In the genomic region with DNA sequence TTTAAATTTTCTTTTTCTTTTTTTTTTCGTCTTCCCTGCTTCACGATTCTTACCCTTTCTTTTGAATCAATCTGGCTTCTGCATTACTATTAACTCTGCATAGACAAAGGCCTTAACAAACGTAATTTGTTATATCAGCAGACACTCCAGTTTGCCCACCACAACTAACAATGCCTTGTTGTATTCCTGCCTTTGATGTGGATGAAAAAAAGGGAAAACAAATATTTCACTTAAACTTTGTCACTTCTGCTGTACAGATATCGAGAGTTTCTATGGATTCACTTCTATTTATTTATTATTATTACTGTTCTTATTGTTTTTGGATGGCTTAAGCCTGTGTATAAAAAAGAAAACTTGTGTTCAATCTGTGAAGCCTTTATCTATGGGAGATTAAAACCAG, we compare ENCODE assay signal across 38 cellular contexts.
"Had no signal": no experiment of that assay in that cellular context is flagged by ENCODE, and none has a peak within 500 bp of the region (broad histone marks: within the 10 kb centered on the region; RNA-seq: fewer than 3 reads in every experiment).

No MANE protein-coding gene starts in this region.

- H3K27me3 Mint-ChIP-seq: activated naive CD4-positive, alpha-beta T cell treated with anti-CD3 and anti-CD28 coated beads, Interleukin-2, amount 10 ng/mL, durations not matched to agents 7 days and 5 days; activated naive CD8-positive, alpha-beta T cell; activated naive CD8-positive, alpha-beta T cell treated with anti-CD3 and anti-CD28 coated beads for 36 hours; activated naive CD8-positive, alpha-beta T cell treated with anti-CD3 and anti-CD28 coated beads, Interleukin-2, amount 50 U/mL, for 24 hours; activated T-cell treated with anti-CD3 and anti-CD28 coated beads, Interleukin-2, amount 50 U/mL, for 24 hours had no signal

- H3K27me3 ChIP-seq: adrenal gland, ascending aorta, body of pancreas, brain microvascular endothelial cell, breast epithelium had no signal

- ATAC-seq: activated naive CD4-positive, alpha-beta T cell treated with anti-CD3 and anti-CD28 coated beads, Interleukin-2, amount 50 U/mL, for 72 hours; activated naive CD8-positive, alpha-beta T cell treated with anti-CD3 and anti-CD28 coated beads, Interleukin-2, amount 50 U/mL, for 24 hours; activated T-cell treated with anti-CD3 and anti-CD28 coated beads, Interleukin-2, amount 50 U/mL, for 4 hours; activated T-cell treated with anti-CD3 and anti-CD28 coated beads, Interleukin-2, amount 50 U/mL, for 72 hours; activated T-helper 17 cell treated with anti-CD3 and anti-CD28 coated beads, Interleukin-2, amount 50 U/mL, for 72 hours; body of pancreas had no signal

- H3K4me1 Mint-ChIP-seq: activated naive CD4-positive, alpha-beta T cell treated with anti-CD3 and anti-CD28 coated beads, Interleukin-2, amount 10 ng/mL, durations not matched to agents 7 days and 5 days; activated naive CD4-positive, alpha-beta T cell treated with anti-CD3 and anti-CD28 coated beads, Interleukin-2, amount 50 U/mL, for 24 hours; activated naive CD8-positive, alpha-beta T cell treated with anti-CD3 and anti-CD28 coated beads for 36 hours; activated naive CD8-positive, alpha-beta T cell treated with anti-CD3 and anti-CD28 coated beads, Interleukin-2, amount 10 ng/mL, durations not matched to agents 7 days and 5 days; activated naive CD8-positive, alpha-beta T cell treated with anti-CD3 and anti-CD28 coated beads, Interleukin-2, amount 50 U/mL, for 24 hours; activated T-helper 17 cell treated with anti-CD3 and anti-CD28 coated beads, Interleukin-2, amount 50 U/mL, for 72 hours; central memory CD8-positive, alpha-beta T cell had no signal

- H3K9me3 ChIP-seq: adrenal gland, ascending aorta, body of pancreas, breast epithelium had no signal

- H3K9me3 Mint-ChIP-seq: activated naive CD4-positive, alpha-beta T cell treated with anti-CD3 and anti-CD28 coated beads for 36 hours; activated naive CD4-positive, alpha-beta T cell treated with anti-CD3 and anti-CD28 coated beads, Interleukin-2, amount 10 ng/mL, durations not matched to agents 7 days and 5 days; activated naive CD4-positive, alpha-beta T cell treated with anti-CD3 and anti-CD28 coated beads, Interleukin-2, amount 50 U/mL, for 24 hours; activated naive CD4-positive, alpha-beta T cell treated with anti-CD3 and anti-CD28 coated beads, Interleukin-2, amount 50 U/mL, for 72 hours; activated naive CD8-positive, alpha-beta T cell treated with anti-CD3 and anti-CD28 coated beads for 36 hours; activated naive CD8-positive, alpha-beta T cell treated with anti-CD3 and anti-CD28 coated beads, Interleukin-2, amount 10 ng/mL, durations not matched to agents 7 days and 5 days; activated naive CD8-positive, alpha-beta T cell treated with anti-CD3 and anti-CD28 coated beads, Interleukin-2, amount 50 U/mL, for 24 hours; activated T-cell treated with anti-CD3 and anti-CD28 coated beads, Interleukin-2, amount 50 U/mL, for 24 hours; activated T-cell treated with anti-CD3 and anti-CD28 coated beads, Interleukin-2, amount 50 U/mL, for 4 hours; activated T-cell treated with anti-CD3 and anti-CD28 coated beads, Interleukin-2, amount 50 U/mL, for 72 hours; activated T-helper 1 cell treated with anti-CD3 and anti-CD28 coated beads, Interleukin-12 subunit alpha, Interleukin-12 subunit beta, Interleukin-2, Interleukin-4 antibody, amounts not matched to agents 30 ng/mL and 10 ng/mL and 1 ng/mL, durations not matched to agents 14 hours and 24 hours and 36 hours; activated T-helper 17 cell treated with anti-CD3 and anti-CD28 coated beads, Interleukin-2, amount 50 U/mL, for 72 hours; activated T-helper 2 cell treated with anti-CD3 and anti-CD28 coated beads, Interferon-gamma antibody, Interleukin-2, Interleukin-4, amounts not matched to agents 10 μg/mL and 5 μg/mL and 100 μg/mL, durations not matched to agents 14 hours and 24 hours and 36 hours; brain had no signal

- H3K36me3 Mint-ChIP-seq: activated naive CD4-positive, alpha-beta T cell treated with anti-CD3 and anti-CD28 coated beads, Interleukin-2, amount 10 ng/mL, durations not matched to agents 7 days and 5 days; activated naive CD4-positive, alpha-beta T cell treated with anti-CD3 and anti-CD28 coated beads, Interleukin-2, amount 50 U/mL, for 24 hours; activated naive CD4-positive, alpha-beta T cell treated with anti-CD3 and anti-CD28 coated beads, Interleukin-2, amount 50 U/mL, for 72 hours; activated naive CD8-positive, alpha-beta T cell; activated naive CD8-positive, alpha-beta T cell treated with anti-CD3 and anti-CD28 coated beads for 36 hours; activated naive CD8-positive, alpha-beta T cell treated with anti-CD3 and anti-CD28 coated beads, Interleukin-2, amount 10 ng/mL, durations not matched to agents 7 days and 5 days had no signal

- H3K4me3 Mint-ChIP-seq: activated naive CD4-positive, alpha-beta T cell treated with anti-CD3 and anti-CD28 coated beads for 36 hours; activated naive CD4-positive, alpha-beta T cell treated with anti-CD3 and anti-CD28 coated beads, Interleukin-2, amount 10 ng/mL, durations not matched to agents 7 days and 5 days; activated naive CD4-positive, alpha-beta T cell treated with anti-CD3 and anti-CD28 coated beads, Interleukin-2, amount 50 U/mL, for 24 hours; activated naive CD8-positive, alpha-beta T cell; activated naive CD8-positive, alpha-beta T cell treated with anti-CD3 and anti-CD28 coated beads for 36 hours; activated naive CD8-positive, alpha-beta T cell treated with anti-CD3 and anti-CD28 coated beads, Interleukin-2, amount 10 ng/mL, durations not matched to agents 7 days and 5 days; activated naive CD8-positive, alpha-beta T cell treated with anti-CD3 and anti-CD28 coated beads, Interleukin-2, amount 50 U/mL, for 24 hours; activated T-cell treated with anti-CD3 and anti-CD28 coated beads, Interleukin-2, amount 50 U/mL, for 24 hours; activated T-cell treated with anti-CD3 and anti-CD28 coated beads, Interleukin-2, amount 50 U/mL, for 4 hours; activated T-cell treated with anti-CD3 and anti-CD28 coated beads, Interleukin-2, amount 50 U/mL, for 72 hours; activated T-helper 1 cell treated with anti-CD3 and anti-CD28 coated beads, Interleukin-12 subunit alpha, Interleukin-12 subunit beta, Interleukin-2, Interleukin-4 antibody, amounts not matched to agents 30 ng/mL and 10 ng/mL and 1 ng/mL, durations not matched to agents 14 hours and 24 hours and 36 hours; activated T-helper 17 cell treated with anti-CD3 and anti-CD28 coated beads, Interleukin-2, amount 50 U/mL, for 72 hours; brain; central memory CD8-positive, alpha-beta T cell had no signal

- H3K4me1 ChIP-seq: adrenal gland, ascending aorta, body of pancreas, breast epithelium had no signal

- DNase-seq: activated effector memory CD4-positive, alpha-beta T cell treated with anti-CD3 and anti-CD28 coated beads, Interleukin-2, amount 50 U/mL, for 16 hours; activated effector memory CD4-positive, alpha-beta T cell treated with Interleukin-2 at 50 U/mL for 16 hours; activated gamma-delta T cell; activated gamma-delta T cell treated with Interleukin-2 at 50 U/mL for 16 hours; activated naive CD4-positive, alpha-beta T cell; activated naive CD4-positive, alpha-beta T cell treated with anti-CD3 and anti-CD28 coated beads for 36 hours; activated naive CD4-positive, alpha-beta T cell treated with anti-CD3 and anti-CD28 coated beads, Interleukin-2, amount 10 ng/mL, durations not matched to agents 7 days and 5 days; activated naive CD4-positive, alpha-beta T cell treated with anti-CD3 and anti-CD28 coated beads, Interleukin-2, amount 50 U/mL, for 16 hours; activated naive CD4-positive, alpha-beta T cell treated with Interleukin-2 at 50 U/mL for 16 hours; activated naive CD8-positive, alpha-beta T cell treated with anti-CD3 and anti-CD28 coated beads for 36 hours; activated naive CD8-positive, alpha-beta T cell treated with anti-CD3 and anti-CD28 coated beads, Interleukin-2, amount 10 ng/mL, durations not matched to agents 7 days and 5 days; activated naive CD8-positive, alpha-beta T cell treated with anti-CD3 and anti-CD28 coated beads, Interleukin-2, amount 50 U/mL, for 24 hours; activated T-cell treated with anti-CD3 and anti-CD28 coated beads, Interleukin-2, amount 50 U/mL, for 1 hour; activated T-cell treated with anti-CD3 and anti-CD28 coated beads, Interleukin-2, amount 50 U/mL, for 24 hours; activated T-cell treated with anti-CD3 and anti-CD28 coated beads, Interleukin-2, amount 50 U/mL, for 4 hours; activated T-cell treated with anti-CD3 and anti-CD28 coated beads, Interleukin-2, amount 50 U/mL, for 48 hours; activated T-cell treated with anti-CD3 and anti-CD28 coated beads, Interleukin-2, amount 50 U/mL, for 72 hours; adrenal gland; amniotic stem cell; amygdala; anterior cingulate cortex; aorta; body of pancreas; brain microvascular endothelial cell; caudate nucleus; central memory CD4-positive, alpha-beta T cell; cerebellar nuclear complex had no signal

- H3K36me3 ChIP-seq: adrenal gland, ascending aorta, brain microvascular endothelial cell, breast epithelium, cardiac muscle cell had no signal

- H3K27ac Mint-ChIP-seq: activated naive CD4-positive, alpha-beta T cell treated with anti-CD3 and anti-CD28 coated beads for 36 hours; activated naive CD4-positive, alpha-beta T cell treated with anti-CD3 and anti-CD28 coated beads, Interleukin-2, amount 10 ng/mL, durations not matched to agents 7 days and 5 days; activated naive CD4-positive, alpha-beta T cell treated with anti-CD3 and anti-CD28 coated beads, Interleukin-2, amount 50 U/mL, for 24 hours; activated naive CD4-positive, alpha-beta T cell treated with anti-CD3 and anti-CD28 coated beads, Interleukin-2, amount 50 U/mL, for 72 hours; activated naive CD8-positive, alpha-beta T cell; activated naive CD8-positive, alpha-beta T cell treated with anti-CD3 and anti-CD28 coated beads for 36 hours; activated naive CD8-positive, alpha-beta T cell treated with anti-CD3 and anti-CD28 coated beads, Interleukin-2, amount 10 ng/mL, durations not matched to agents 7 days and 5 days; activated naive CD8-positive, alpha-beta T cell treated with anti-CD3 and anti-CD28 coated beads, Interleukin-2, amount 50 U/mL, for 24 hours; activated T-cell treated with anti-CD3 and anti-CD28 coated beads, Interleukin-2, amount 50 U/mL, for 24 hours; activated T-cell treated with anti-CD3 and anti-CD28 coated beads, Interleukin-2, amount 50 U/mL, for 72 hours; activated T-helper 1 cell treated with anti-CD3 and anti-CD28 coated beads, Interleukin-12 subunit alpha, Interleukin-12 subunit beta, Interleukin-2, Interleukin-4 antibody, amounts not matched to agents 30 ng/mL and 10 ng/mL and 1 ng/mL, durations not matched to agents 14 hours and 24 hours and 36 hours; activated T-helper 17 cell treated with anti-CD3 and anti-CD28 coated beads, Interleukin-2, amount 50 U/mL, for 72 hours; activated T-helper 2 cell treated with anti-CD3 and anti-CD28 coated beads, Interferon-gamma antibody, Interleukin-2, Interleukin-4, amounts not matched to agents 10 μg/mL and 5 μg/mL and 100 μg/mL, durations not matched to agents 14 hours and 24 hours and 36 hours; brain had no signal

- H3K27ac ChIP-seq: adrenal gland, ascending aorta, body of pancreas, brain microvascular endothelial cell, breast epithelium, cardiac muscle cell had no signal

- H3K4me3 ChIP-seq: adrenal gland, ascending aorta, body of pancreas, breast epithelium, cardiac muscle cell had no signal
